Comparison of ENCODE assay signal across 18 cellular contexts in genomic region chr12:9112076-9112853, GRCh38. TPM values are rescaled to one million over a fixed set of nuclear protein-coding genes. Genes with fewer than 3 reads are reported as not detected.
"Had no signal": no experiment of that assay in that cellular context is flagged by ENCODE, and none has a peak within 500 bp of the region (broad histone marks: within the 10 kb centered on the region; RNA-seq: fewer than 3 reads in every experiment).

No MANE protein-coding gene starts in this region.

- H3K27me3 ChIP-seq: ascending aorta had no signal

- H3K4me3 Mint-ChIP-seq: activated CD4-positive, alpha-beta memory T cell treated with anti-CD3 and anti-CD28 coated beads for 36 hours; activated naive CD4-positive, alpha-beta T cell treated with anti-CD3 and anti-CD28 coated beads, Interleukin-2, amount 10 ng/mL, durations not matched to agents 7 days and 5 days; activated T-cell treated with anti-CD3 and anti-CD28 coated beads, Interleukin-2, amount 50 U/mL, for 24 hours; immature natural killer cell; nephron progenitor cell; stimulated activated naive B cell treated with anti-CD40 and anti-IgM and Interleukin-4, amounts not matched to agents 10 μg/mL and 1 μg/mL and 100 μg/mL, for 72 hours had no signal

- H3K27ac ChIP-seq: VCaP had no signal

- ATAC-seq: sciatic nerve; SK-N-SH treated with all-trans-retinoic acid at 6 μM for 48 hours; stimulated activated naive B cell treated with anti-CD40 and anti-IgM and Interleukin-4, amounts not matched to agents 10 μg/mL and 1 μg/mL and 100 μg/mL, for 72 hours had no signal

- H3K36me3 Mint-ChIP-seq: activated CD4-positive, alpha-beta memory T cell treated with anti-CD3 and anti-CD28 coated beads for 36 hours; activated naive CD4-positive, alpha-beta T cell treated with anti-CD3 and anti-CD28 coated beads, Interleukin-2, amount 10 ng/mL, durations not matched to agents 7 days and 5 days; stimulated activated naive B cell treated with anti-CD40 and anti-IgM and Interleukin-4, amounts not matched to agents 10 μg/mL and 1 μg/mL and 100 μg/mL, for 72 hours had no signal

- H3K27me3 Mint-ChIP-seq: activated CD4-positive, alpha-beta memory T cell treated with anti-CD3 and anti-CD28 coated beads for 36 hours; activated naive CD4-positive, alpha-beta T cell treated with anti-CD3 and anti-CD28 coated beads, Interleukin-2, amount 10 ng/mL, durations not matched to agents 7 days and 5 days; activated T-cell treated with anti-CD3 and anti-CD28 coated beads, Interleukin-2, amount 50 U/mL, for 24 hours had no signal

- H3K9me3 ChIP-seq: ascending aorta had no signal

- FAIRE-seq: bronchial epithelial cell, endometrium had no signal

- DNase-seq: activated CD4-positive, alpha-beta memory T cell treated with anti-CD3 and anti-CD28 coated beads for 36 hours; activated naive CD4-positive, alpha-beta T cell treated with anti-CD3 and anti-CD28 coated beads, Interleukin-2, amount 10 ng/mL, durations not matched to agents 7 days and 5 days; activated T-cell treated with anti-CD3 and anti-CD28 coated beads, Interleukin-2, amount 50 U/mL, for 24 hours; immature natural killer cell; mesenchymal stem cell; nephron progenitor cell; occipital lobe; SHP77; stimulated activated CD4-positive, alpha-beta T cell treated with anti-CD3 and anti-CD28 coated beads, Interleukin-12 subunit alpha, Interleukin-12 subunit beta, amount 100 ng/mL, for 4 hours; stimulated activated naive B cell treated with anti-CD40 and anti-IgM and Interleukin-4, amounts not matched to agents 10 μg/mL and 1 μg/mL and 100 μg/mL, for 72 hours; substantia nigra; T-helper 1 cell had no signal

- H3K9me3 Mint-ChIP-seq: activated CD4-positive, alpha-beta memory T cell treated with anti-CD3 and anti-CD28 coated beads for 36 hours; activated naive CD4-positive, alpha-beta T cell treated with anti-CD3 and anti-CD28 coated beads, Interleukin-2, amount 10 ng/mL, durations not matched to agents 7 days and 5 days; activated T-cell treated with anti-CD3 and anti-CD28 coated beads, Interleukin-2, amount 50 U/mL, for 24 hours; immature natural killer cell; nephron progenitor cell; stimulated activated naive B cell treated with anti-CD40 and anti-IgM and Interleukin-4, amounts not matched to agents 10 μg/mL and 1 μg/mL and 100 μg/mL, for 72 hours had no signal

- H3K27ac Mint-ChIP-seq: activated CD4-positive, alpha-beta memory T cell treated with anti-CD3 and anti-CD28 coated beads for 36 hours; activated naive CD4-positive, alpha-beta T cell treated with anti-CD3 and anti-CD28 coated beads, Interleukin-2, amount 10 ng/mL, durations not matched to agents 7 days and 5 days; activated T-cell treated with anti-CD3 and anti-CD28 coated beads, Interleukin-2, amount 50 U/mL, for 24 hours; nephron progenitor cell; stimulated activated naive B cell treated with anti-CD40 and anti-IgM and Interleukin-4, amounts not matched to agents 10 μg/mL and 1 μg/mL and 100 μg/mL, for 72 hours had no signal

RNA-seq across cellular contexts. Expression of gene A2M, which starts 3.5 kb away (rescaled TPM):
- total RNA-seq: activated CD4-positive, alpha-beta memory T cell treated with anti-CD3 and anti-CD28 coated beads for 36 hours had no signal
